10 cellular contexts compared by ENCODE assay signal in the genomic region with DNA sequence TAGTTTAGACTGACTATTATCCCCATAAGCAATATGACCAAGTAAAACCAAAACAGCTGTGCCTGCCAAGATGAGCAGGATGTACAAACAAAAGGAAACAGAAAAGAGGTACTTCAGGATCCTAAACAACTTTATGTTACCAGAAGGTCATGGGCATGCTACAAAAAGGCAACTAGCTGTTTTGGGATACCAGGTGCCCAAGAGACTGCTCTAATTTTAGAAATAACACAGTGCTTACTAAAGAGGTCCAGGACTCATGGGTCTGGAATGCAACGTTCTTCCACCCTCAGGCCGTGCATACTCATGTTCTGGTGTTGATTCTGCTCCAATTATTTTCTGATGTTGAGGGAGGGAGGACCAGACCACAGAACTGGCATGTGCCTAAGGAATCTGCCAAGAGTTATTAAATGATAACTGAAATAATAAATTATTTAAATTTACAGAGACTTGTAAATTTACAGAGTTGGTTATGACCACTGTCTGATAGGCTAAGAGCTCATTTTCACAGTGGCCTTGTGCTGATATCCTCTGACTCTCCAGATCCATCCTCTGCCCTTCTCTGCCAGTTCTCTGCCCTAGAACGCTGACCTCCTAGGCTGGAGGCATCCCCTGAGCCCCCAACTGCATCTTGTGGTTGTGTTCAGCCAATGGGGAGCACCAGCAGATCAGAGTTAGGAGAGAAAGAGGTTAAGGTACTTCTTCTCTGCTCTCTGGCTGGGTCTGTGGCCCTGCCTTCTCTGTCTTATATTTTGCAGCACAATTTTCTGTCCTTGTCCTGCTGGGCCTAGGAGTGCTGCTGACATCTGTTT. TPM values are rescaled to one million over a fixed set of nuclear protein-coding genes. Genes with fewer than 3 reads are reported as not detected.
A peak's percentile ranks its signal among the peaks of the same experiment; 100 is the strongest.
DNase-seq lines count a peak whose midpoint lies in the region; ATAC-seq, FAIRE-seq and TF ChIP-seq lines count a peak whose summit lies in the region.
"Had no signal": no experiment of that assay in that cellular context is flagged by ENCODE, and none has a peak within 500 bp of the region (broad histone marks: within the 10 kb centered on the region; RNA-seq: fewer than 3 reads in every experiment).

No MANE protein-coding gene starts in this region.

- WGBS in transverse colon (ENCODE audit: low coverage in 1 of 2), 2 donors, result 56 to 58% methylated on average over 3 of the region's 3 CpGs

- in situ Hi-C loops in astrocyte of the spinal cord (cut with HindIII; ENCODE audit: low sequenced_read_pairs) (loop anchor here (25.0 kb wide), 1 partner anchor 373 kb away; no protein-coding TSS in a partner anchor), transverse colon (cut with MboI; ENCODE audit: low pct_ligation_motif_present in 1 of 4, low pct_unique_long_range_greater_than_20kb in 1 of 4, low sequenced_read_pairs in 3 of 4) (loop anchor here (10.0 to 25.0 kb wide), 7 partner anchors 173 to 848 kb away; a partner anchor contains a TSS)

- no peaks in the 10 kb centered on the region for H3K36me3 Mint-ChIP-seq in T-helper 2 cell treated with Interferon-gamma antibody and Interleukin-4, amounts not matched to agents 5 μg/mL and 100 μg/mL, for 36 hours (ENCODE audit: low read depth)

- no peak overlapping the region for H3K27ac Mint-ChIP-seq in T-helper 2 cell treated with Interferon-gamma antibody and Interleukin-4, amounts not matched to agents 5 μg/mL and 100 μg/mL, for 36 hours
- H3K27ac Mint-ChIP-seq: nephron progenitor cell had no signal

- intact Hi-C loops in kidney (cut with DNase I) (no loop called here), transverse colon (cut with DNase I; ENCODE audit: low total_unique reads) (no loop called here)

- peaks cover 0 to 3% of the 10 kb centered on the region in 2 donors for H3K36me3 ChIP-seq in kidney (ENCODE audit: control insufficient read depth in 1 of 2, insufficient read depth in 2 of 2, low read length in 2 of 2)
- H3K36me3 ChIP-seq in transverse colon, result no peaks in the 10 kb centered on the region
- H3K36me3 ChIP-seq in BE2C, result no peaks in the 10 kb centered on the region

- H3K4me1 Mint-ChIP-seq in T-helper 2 cell treated with Interferon-gamma antibody and Interleukin-4, amounts not matched to agents 5 μg/mL and 100 μg/mL, for 36 hours (ENCODE audit: low read depth), result no peaks in the 10 kb centered on the region
- H3K4me1 Mint-ChIP-seq: nephron progenitor cell had no signal

- H3K4me1 ChIP-seq in kidney (ENCODE audit: control insufficient read depth in 1 of 2, insufficient read depth in 1 of 2, low read depth in 1 of 2, low read length in 2 of 2) (peaks cover 7 to 10% of the 10 kb centered on the region in 2 donors), transverse colon (peaks cover 0 to 12% (median 6%) of the 10 kb centered on the region in 4 donors), BE2C (no peaks in the 10 kb centered on the region)

- ATAC-seq in activated CD4-positive, CD25-positive, alpha-beta regulatory T cell treated with anti-CD3 and anti-CD28 coated beads, Interleukin-2, amount 50 U/mL, for 24 hours, result no peak

- H3K4me3 ChIP-seq in astrocyte of the spinal cord (ENCODE audit: low read depth, low read length) (no peak overlapping the region), kidney (ENCODE audit: low read length in 2 of 2) (no peak overlapping the region), transverse colon (no peak overlapping the region), BE2C (ENCODE audit: low read depth, low read length) (no peak overlapping the region)

- FAIRE-seq in kidney (lab: Jason Lieb, UNC) (no peak), HTR-8/SVneo (lab: Jason Lieb, UNC) (no peak)
- FAIRE-seq: endometrium had no signal

- TF ChIP-seq POLR2A in transverse colon (IDR thresholded peaks at IDR 0.05), result no peak

- TF ChIP-seq CTCF in astrocyte of the spinal cord (IDR thresholded peaks at IDR 0.05; ENCODE audit: low read depth, low read length) (no peak), kidney (IDR thresholded peaks at IDR 0.05; ENCODE audit: borderline replicate concordance, extremely low read depth, insufficient read depth) (no peak), transverse colon (IDR thresholded peaks at IDR 0.05) (no peak), BE2C (IDR thresholded peaks at IDR 0.05; ENCODE audit: low read depth, low read length) (no peak)

- no peak overlapping the region for H3K9ac ChIP-seq in kidney (ENCODE audit: low read length in 2 of 2)

- no peaks in the 10 kb centered on the region for H3K27me3 ChIP-seq in transverse colon
- no peaks in the 10 kb centered on the region for H3K27me3 ChIP-seq in BE2C

- peaks cover 74% of the 10 kb centered on the region for H3K27me3 Mint-ChIP-seq in T-helper 2 cell treated with Interferon-gamma antibody and Interleukin-4, amounts not matched to agents 5 μg/mL and 100 μg/mL, for 36 hours (ENCODE audit: low read depth)

- H3K4me3 Mint-ChIP-seq in T-helper 2 cell treated with Interferon-gamma antibody and Interleukin-4, amounts not matched to agents 5 μg/mL and 100 μg/mL, for 36 hours, result no peak overlapping the region
- H3K4me3 Mint-ChIP-seq: nephron progenitor cell had no signal

- H3K9me3 Mint-ChIP-seq in T-helper 2 cell treated with Interferon-gamma antibody and Interleukin-4, amounts not matched to agents 5 μg/mL and 100 μg/mL, for 36 hours, result no peaks in the 10 kb centered on the region
- H3K9me3 Mint-ChIP-seq: nephron progenitor cell had no signal

- DNase-seq in LHCN-M2 (ENCODE audit: low read depth) (peak; percentile 96), astrocyte of the spinal cord (ENCODE audit: low read depth, low spot score) (peak; percentile 86), kidney (no peak), transverse colon (no peak), HTR-8/SVneo (ENCODE audit: insufficient read length, low spot score) (no peak), BE2C (no peak)
- DNase-seq in T-helper 2 cell treated with Interferon-gamma antibody and Interleukin-4, amounts not matched to agents 5 μg/mL and 100 μg/mL, for 36 hours (ENCODE audit: low spot score), result no peak
- DNase-seq: nephron progenitor cell had no signal

- H3K9me3 ChIP-seq in kidney (ENCODE audit: control insufficient read depth in 1 of 2, low read length in 2 of 2), result no peaks in the 10 kb centered on the region
- no peaks in the 10 kb centered on the region for H3K9me3 ChIP-seq in transverse colon
- no peaks in the 10 kb centered on the region for H3K9me3 ChIP-seq in BE2C

- no peak for TF ChIP-seq EP300 in transverse colon (IDR thresholded peaks at IDR 0.05; ENCODE audit: low read depth)

- H3K27ac ChIP-seq in kidney (ENCODE audit: low read depth in 2 of 2, low read length in 2 of 2), result peak overlapping the region; percentile 44 to 56
- peak overlapping the region in 3 of 4 donors; percentile 39 to 63 (median 51) for H3K27ac ChIP-seq in transverse colon

RNA-seq across cellular contexts. Expression of a gene that starts 37.7 kb away (rescaled TPM):
- 29.0 and 31.7 TPM in 2 replicates for total RNA-seq in LHCN-M2 (2014; rRNA removed)
- polyA plus RNA-seq in LHCN-M2 (2012), result 10.1 TPM
- 27.1 TPM for total RNA-seq in kidney
- 7.8 TPM for polyA plus RNA-seq in kidney (ENCODE audit: insufficient read depth, low read depth, low replicate concordance)
- total RNA-seq in transverse colon, result 10 to 100 TPM; 34.2 to 65.5 (median 56.5) TPM
- polyA plus RNA-seq in BE2C (2012; ENCODE audit: insufficient read depth, insufficient read length, low read depth), result 8.4 TPM

RNA-seq across cellular contexts. Expression of a gene that starts 54.6 kb away (rescaled TPM):
- 6.5 and 11.0 TPM in 2 replicates for total RNA-seq in LHCN-M2 (2014; rRNA removed)
- 11.3 TPM for polyA plus RNA-seq in LHCN-M2 (2012)
- total RNA-seq in kidney, result 18.7 TPM
- 15.0 TPM for polyA plus RNA-seq in kidney (ENCODE audit: insufficient read depth, low read depth, low replicate concordance)
- 10 to 100 TPM in 3 of 4 donors, 1 to 10 TPM in 1; 7.4 to 42.6 (median 14.9) TPM for total RNA-seq in transverse colon
- polyA plus RNA-seq in BE2C (2012; ENCODE audit: insufficient read depth, insufficient read length, low read depth), result 56.7 TPM

Comparison
In these comparisons a context has a peak if more than half of its experiments do, and no peak if none do; other contexts are left out.
1. DNase-seq: peak in LHCN-M2 (single experiment) and astrocyte of the spinal cord (single experiment); none in kidney (single experiment), transverse colon (single experiment), HTR-8/SVneo (single experiment), BE2C (single experiment) and T-helper 2 cell treated with Interferon-gamma antibody and Interleukin-4, amounts not matched to agents 5 μg/mL and 100 μg/mL, for 36 hours (single experiment).